14 cellular contexts compared by ENCODE assay signal in the genomic region with DNA sequence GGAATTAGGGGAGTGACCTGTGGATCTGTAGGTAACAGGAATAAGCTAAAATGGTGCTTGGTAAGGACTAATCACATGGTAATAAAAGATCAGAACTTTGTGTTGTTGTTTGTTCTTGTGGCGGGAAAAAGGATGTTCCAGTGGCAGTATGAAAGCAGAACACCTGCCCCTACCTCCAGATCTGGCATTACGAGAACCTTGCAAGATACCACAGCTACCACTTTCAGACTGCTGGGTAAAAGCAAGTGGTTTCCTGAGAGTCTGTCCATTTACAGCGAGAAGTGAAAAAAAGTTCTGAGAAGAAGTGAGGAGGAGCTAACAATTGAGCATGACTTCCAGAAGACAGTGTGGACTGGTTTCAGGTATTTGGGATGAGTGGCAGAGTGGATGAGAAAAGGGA.
DNase-seq lines count a peak whose midpoint lies in the region; ATAC-seq and TF ChIP-seq lines count a peak whose summit lies in the region.
"Had no signal": no experiment of that assay in that cellular context is flagged by ENCODE, and none has a peak within 500 bp of the region (broad histone marks: within the 10 kb centered on the region; RNA-seq: fewer than 3 reads in every experiment).

No MANE protein-coding gene starts in this region.

- H3K9me3 Mint-ChIP-seq in immature natural killer cell (no peaks in the 10 kb centered on the region), natural killer cell (peaks cover 0 to 5% of the 10 kb centered on the region in 2 donors)

- no peak for TF ChIP-seq EP300 in tibial nerve (IDR thresholded peaks at IDR 0.05)

- ATAC-seq in GM19043 (IDR thresholded peaks at IDR 0.05; ENCODE audit: low read depth, unreplicated experiment), result peak; percentile 86
- ATAC-seq in GM21576 (IDR thresholded peaks at IDR 0.05; ENCODE audit: unreplicated experiment), result peak; percentile 95
- peak; percentile 94 for ATAC-seq in HG03135 (IDR thresholded peaks at IDR 0.05; ENCODE audit: unreplicated experiment)
- ATAC-seq in natural killer cell, result no peak

- no peak for TF ChIP-seq POLR2A in tibial nerve (IDR thresholded peaks at IDR 0.05)

- intact Hi-C loops in natural killer cell (cut with micrococcal nuclease), result no loop called here

- H3K27me3 ChIP-seq in tibial nerve, result no peaks in the 10 kb centered on the region
- H3K27me3 ChIP-seq: colonic mucosa, neutrophil had no signal

- no peaks in the 10 kb centered on the region for H3K36me3 ChIP-seq in tibial nerve
- H3K36me3 ChIP-seq: colonic mucosa, neutrophil had no signal

- H3K36me3 Mint-ChIP-seq in immature natural killer cell (peaks cover 0 to 6% (median 6%) of the 10 kb centered on the region in 3 donors), natural killer cell (no peaks in the 10 kb centered on the region)

- H3K4me3 Mint-ChIP-seq in immature natural killer cell, result peak overlapping the region in 1 of 5 donors; percentile 23
- H3K4me3 Mint-ChIP-seq in natural killer cell, result no peak overlapping the region

- TF ChIP-seq CTCF in tibial nerve (IDR thresholded peaks at IDR 0.05), result no peak
- TF ChIP-seq CTCF in natural killer cell (IDR thresholded peaks at IDR 0.05), result no peak

- peaks cover 23 to 31% of the 10 kb centered on the region in 2 donors for H3K4me1 Mint-ChIP-seq in immature natural killer cell
- peaks cover 14 to 20% of the 10 kb centered on the region in 2 donors for H3K4me1 Mint-ChIP-seq in natural killer cell

- peaks cover 0 to 6% (median 2%) of the 10 kb centered on the region in 3 donors for H3K27me3 Mint-ChIP-seq in immature natural killer cell (ENCODE audit: low read depth in 3 of 3)
- peaks cover 0 to 12% of the 10 kb centered on the region in 2 donors for H3K27me3 Mint-ChIP-seq in natural killer cell (ENCODE audit: low read depth in 2 of 2)

- no peaks in the 10 kb centered on the region for H3K4me1 ChIP-seq in tibial nerve
- H3K4me1 ChIP-seq: colonic mucosa had no signal

- no peak overlapping the region for H3K27ac ChIP-seq in tibial nerve
- H3K27ac ChIP-seq: colonic mucosa, neutrophil, RWPE1 had no signal

- no peak overlapping the region for H3K4me3 ChIP-seq in tibial nerve
- H3K4me3 ChIP-seq: colonic mucosa had no signal

- WGBS in tibial nerve, 2 donors, result 89 to 92% methylated on average over 3 of the region's 3 CpGs

- H3K9me3 ChIP-seq in tibial nerve, result no peaks in the 10 kb centered on the region
- H3K9me3 ChIP-seq: colonic mucosa, neutrophil had no signal

- DNase-seq in immature natural killer cell (peak; percentile 5 to 8 (median 5)), tibial nerve (ENCODE audit: low spot score in 2 of 2) (no peak), natural killer cell (no peak), NCI-H82 treated with DMSO at 0.1 percent for 48 hours (lab: John Stamatoyannopoulos, UW; ENCODE audit: unreplicated experiment) (no peak)
- DNase-seq: activated naive CD4-positive, alpha-beta T cell treated with anti-CD3 and anti-CD28 coated beads, Interleukin-2, amount 50 U/mL, for 16 hours; colonic mucosa; NCI-H187; stimulated activated CD4-positive, alpha-beta T cell treated with anti-CD3 and anti-CD28 coated beads, Interleukin-15, amount 100 ng/mL, for 24 hours; stimulated activated naive CD4-positive, alpha-beta T cell treated with Interleukin-2 at 50 U/mL for 16 hours had no signal

- no peak overlapping the region for H3K27ac Mint-ChIP-seq in immature natural killer cell
- H3K27ac Mint-ChIP-seq in natural killer cell, result peak overlapping the region in 1 of 2 donors; percentile 5

Comparison
In these comparisons a context has a peak if more than half of its experiments do, and no peak if none do; other contexts are left out.
1. ATAC-seq: peak in GM19043 (single experiment), GM21576 (single experiment) and HG03135 (single experiment); none in natural killer cell (0 of 3).
2. DNase-seq: peak in immature natural killer cell (3 of 3); none in tibial nerve (0 of 2), natural killer cell (single experiment) and NCI-H82 treated with DMSO at 0.1 percent for 48 hours (single experiment).